ENCODE assay signal across 19 cellular contexts in genomic region chr4:5465529-5465928, GRCh38.
A peak's percentile ranks its signal among the peaks of the same experiment; 100 is the strongest.
DNase-seq lines count a peak whose midpoint lies in the region; ATAC-seq and TF ChIP-seq lines count a peak whose summit lies in the region.
"Had no signal": no experiment of that assay in that cellular context is flagged by ENCODE, and none has a peak within 500 bp of the region (broad histone marks: within the 10 kb centered on the region; RNA-seq: fewer than 3 reads in every experiment).

No MANE protein-coding gene starts in this region.

- H3K4me1 ChIP-seq in Karpas-422 (ENCODE audit: low read length): no peaks in the 10 kb centered on the region
- no peaks in the 10 kb centered on the region for H3K4me1 ChIP-seq in mucosa of descending colon (ENCODE audit: low read depth)
- H3K4me1 ChIP-seq: BE2C, BLaER1 had no signal

- no peak overlapping the region for H3K9ac ChIP-seq in Karpas-422 (ENCODE audit: low read length)
- H3K9ac ChIP-seq: BLaER1 had no signal

- no peaks in the 10 kb centered on the region for H3K27me3 Mint-ChIP-seq in osteocyte (ENCODE audit: unreplicated experiment)
- H3K27me3 Mint-ChIP-seq: CD4-positive, alpha-beta memory T cell; CD4-positive, CD25-positive, alpha-beta regulatory T cell had no signal

- no peaks in the 10 kb centered on the region for H3K27me3 ChIP-seq in Karpas-422 (ENCODE audit: low read length)
- H3K27me3 ChIP-seq: BE2C, BLaER1 had no signal

- intact Hi-C loops in mucosa of descending colon (cut with DNase I, micrococcal nuclease): no loop called here

- H3K4me1 Mint-ChIP-seq in osteocyte (ENCODE audit: unreplicated experiment): no peaks in the 10 kb centered on the region
- H3K4me1 Mint-ChIP-seq: CD14-positive monocyte; CD4-positive, alpha-beta memory T cell; CD4-positive, CD25-positive, alpha-beta regulatory T cell; CD8-positive, alpha-beta memory T cell had no signal

- no peak overlapping the region for H3K27ac ChIP-seq in Karpas-422 (ENCODE audit: low read length)
- no peak overlapping the region for H3K27ac ChIP-seq in substantia nigra (ENCODE audit: low read depth, low read length, poor library complexity, severe bottlenecking)
- H3K27ac ChIP-seq: BLaER1 had no signal

- H3K79me2 ChIP-seq in Karpas-422 (ENCODE audit: low read length): no peaks in the 10 kb centered on the region

- H3K27ac Mint-ChIP-seq in osteocyte (ENCODE audit: unreplicated experiment): no peak overlapping the region
- H3K27ac Mint-ChIP-seq: CD4-positive, alpha-beta memory T cell; CD4-positive, CD25-positive, alpha-beta regulatory T cell; CD8-positive, alpha-beta memory T cell had no signal

- no peak overlapping the region for H3K4me2 ChIP-seq in Karpas-422 (ENCODE audit: low read depth, low read length, poor library complexity, severe bottlenecking)
- H3K4me2 ChIP-seq: BLaER1 had no signal

- H3K36me3 ChIP-seq in Karpas-422 (ENCODE audit: insufficient read depth, low read length): no peaks in the 10 kb centered on the region
- no peaks in the 10 kb centered on the region for H3K36me3 ChIP-seq in mucosa of descending colon (ENCODE audit: low read depth)
- H3K36me3 ChIP-seq: BE2C had no signal

- H3K9me2 ChIP-seq in Karpas-422 (replicated peaks; ENCODE audit: insufficient read depth, low read length): no peaks in the 10 kb centered on the region

- no peak for ATAC-seq in mucosa of descending colon

- H3K9me3 ChIP-seq in Karpas-422 (ENCODE audit: low read length) (no peaks in the 10 kb centered on the region), mucosa of descending colon (no peaks in the 10 kb centered on the region)
- H3K9me3 ChIP-seq: BE2C, BLaER1 had no signal

- no peak overlapping the region for H3K4me3 ChIP-seq in Karpas-422 (ENCODE audit: low read length)
- no peak overlapping the region for H3K4me3 ChIP-seq in mucosa of descending colon
- H3K4me3 ChIP-seq: BLaER1 had no signal

- peaks cover 29% of the 10 kb centered on the region for H3K36me3 Mint-ChIP-seq in osteocyte (ENCODE audit: unreplicated experiment)
- H3K36me3 Mint-ChIP-seq: CD4-positive, alpha-beta memory T cell; CD4-positive, CD25-positive, alpha-beta regulatory T cell; CD8-positive, alpha-beta memory T cell had no signal

- H3K4me3 Mint-ChIP-seq in osteocyte (ENCODE audit: unreplicated experiment): no peak overlapping the region
- H3K4me3 Mint-ChIP-seq: CD14-positive monocyte; CD4-positive, alpha-beta memory T cell; CD4-positive, CD25-positive, alpha-beta regulatory T cell; CD8-positive, alpha-beta memory T cell had no signal

- no peak overlapping the region for H2AFZ ChIP-seq in Karpas-422 (ENCODE audit: low read length)

- no peaks in the 10 kb centered on the region for H3K9me3 Mint-ChIP-seq in osteocyte (ENCODE audit: unreplicated experiment)
- H3K9me3 Mint-ChIP-seq: CD14-positive monocyte had no signal

- DNase-seq in Karpas-422 (peak; percentile 10), mesenteric fat pad (ENCODE audit: low spot score) (peak; percentile 72), osteocyte (ENCODE audit: extremely low spot score, unreplicated experiment) (peak; percentile 48), mucosa of descending colon (no peak), substantia nigra (lab: John Stamatoyannopoulos, UW) (no peak), DMS153 (lab: John Stamatoyannopoulos, UW) (no peak)
- DNase-seq: 8988T; ACHN; BE2C; C1 segment of cervical spinal cord; CD4-positive, alpha-beta memory T cell; CD4-positive, CD25-positive, alpha-beta regulatory T cell; CD8-positive, alpha-beta memory T cell; COR-L47; DMS 273 treated with DMSO at 0.1 percent for 48 hours; DMS79 treated with DMSO at 0.1 percent for 48 hours; GF-D8 had no signal

- H4K20me1 ChIP-seq in Karpas-422 (ENCODE audit: insufficient read depth, low read depth, low read length): no peaks in the 10 kb centered on the region
- H4K20me1 ChIP-seq: BLaER1 had no signal

- TF ChIP-seq CTCF in osteocyte (IDR thresholded peaks at IDR 0.05): no peak
- TF ChIP-seq CTCF in mucosa of descending colon (IDR thresholded peaks at IDR 0.05): no peak

Comparison
In these comparisons a context has a peak if more than half of its experiments do, and no peak if none do; other contexts are left out.
1. DNase-seq: peak in Karpas-422 (single experiment), mesenteric fat pad (single experiment) and osteocyte (single experiment); none in mucosa of descending colon (0 of 3), substantia nigra (0 of 49) and DMS153 (single experiment).